Comparison of ENCODE assay signal across 30 cellular contexts in the genomic region with DNA sequence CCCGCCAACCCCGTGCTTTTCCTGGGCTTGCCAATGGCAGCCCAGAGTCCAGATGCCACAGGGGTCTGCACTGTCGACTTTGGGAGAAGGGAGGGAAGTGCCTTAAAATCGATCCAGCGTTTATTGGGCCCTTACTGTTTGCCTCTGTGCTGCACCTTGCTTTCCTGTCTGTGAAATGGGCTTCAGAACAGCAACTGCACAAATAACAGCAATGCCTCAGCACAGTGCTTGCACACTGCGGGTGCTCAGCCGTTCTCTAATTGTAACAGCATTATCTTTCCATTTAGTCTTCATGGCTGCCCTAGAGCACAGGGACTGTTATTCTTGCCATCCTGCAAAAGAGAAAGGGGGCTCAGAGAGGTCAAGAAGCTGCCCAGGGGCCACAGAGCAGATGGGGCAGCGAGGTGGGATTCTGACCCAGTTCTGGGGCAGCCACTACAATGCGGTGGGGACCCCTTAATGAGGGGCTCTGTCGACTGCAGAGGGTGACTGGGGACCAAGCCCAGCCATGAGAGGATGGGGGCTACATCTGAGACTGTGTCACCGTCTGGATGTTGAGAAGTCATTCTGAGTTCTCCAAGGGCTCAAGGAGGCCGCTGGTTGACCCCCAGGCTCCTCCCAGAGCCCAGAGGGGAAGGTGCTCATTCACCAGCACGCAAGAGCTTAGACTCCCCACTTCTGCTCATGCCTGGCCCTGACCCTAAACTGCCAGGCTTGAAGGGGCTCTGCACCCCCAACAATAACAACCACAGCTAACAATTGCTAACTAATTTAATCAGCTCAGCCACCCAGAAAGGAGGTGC. TPM values are rescaled to one million over a fixed set of nuclear protein-coding genes. Genes with fewer than 3 reads are reported as not detected.
DNase-seq lines count a peak whose midpoint lies in the region; ATAC-seq and TF ChIP-seq lines count a peak whose summit lies in the region.
"Had no signal": no experiment of that assay in that cellular context is flagged by ENCODE, and none has a peak within 500 bp of the region (broad histone marks: within the 10 kb centered on the region; RNA-seq: fewer than 3 reads in every experiment).

No MANE protein-coding gene starts in this region.

- TF ChIP-seq POLR2A in Peyer's patch (IDR thresholded peaks at IDR 0.05) (no peak), gastroesophageal sphincter (IDR thresholded peaks at IDR 0.05) (no peak), upper lobe of left lung (IDR thresholded peaks at IDR 0.05) (no peak)

- H3K27ac ChIP-seq in Peyer's patch, result peak overlapping the region; percentile 53 to 99 (median 75)
- peak overlapping the region; percentile 94 to 99 (median 98) for H3K27ac ChIP-seq in gastroesophageal sphincter
- peak overlapping the region; percentile 87 for H3K27ac ChIP-seq in muscle layer of duodenum (ENCODE audit: low read length)
- H3K27ac ChIP-seq in upper lobe of left lung, result peak overlapping the region; percentile 43 to 97 (median 86)
- H3K27ac ChIP-seq: BLaER1, foreskin keratinocyte, KMS-11, neutrophil, PC-9, suprapubic skin had no signal

- H3K4me3 ChIP-seq in Peyer's patch (peak overlapping the region in 1 of 4 donors; percentile 2), gastroesophageal sphincter (peak overlapping the region in 1 of 2 donors; percentile 62), muscle layer of duodenum (ENCODE audit: low read depth in 1 of 2, low read length in 2 of 2) (peak overlapping the region in 1 of 2 donors; percentile 39), upper lobe of left lung (peak overlapping the region in 1 of 4 donors; percentile 66)
- H3K4me3 ChIP-seq: BLaER1, PC-9, suprapubic skin had no signal

- ATAC-seq in gastroesophageal sphincter, result no peak
- ATAC-seq in upper lobe of left lung (ENCODE audit: low FRiP score in 2 of 2), result no peak
- ATAC-seq: activated CD8-positive, alpha-beta memory T cell treated with anti-CD3 and anti-CD28 coated beads, Interleukin-2, amount 10 ng/mL, durations not matched to agents 7 days and 5 days; activated naive CD8-positive, alpha-beta T cell treated with anti-CD3 and anti-CD28 coated beads, Interleukin-2, amount 50 U/mL, for 24 hours; activated T-cell treated with anti-CD3 and anti-CD28 coated beads, Interleukin-2, amount 50 U/mL, for 4 hours; esophagus mucosa; foreskin keratinocyte; Right ventricle myocardium inferior; SK-N-SH treated with all-trans-retinoic acid at 6 μM for 48 hours had no signal

- no peak for DNase-seq in Peyer's patch
- no peak for DNase-seq in upper lobe of left lung
- no peak for DNase-seq in stimulated activated naive CD4-positive, alpha-beta T cell treated with Interleukin-2 at 50 U/mL for 16 hours (lab: John Stamatoyannopoulos, UW)
- DNase-seq in head of caudate nucleus, result no peak
- DNase-seq in NCI-H226, result no peak
- DNase-seq: activated CD4-positive, alpha-beta T cell treated with anti-CD3 and anti-CD28 coated beads, Interleukin-2, amount 50 U/mL, for 4 hours; activated CD4-positive, CD25-positive, alpha-beta regulatory T cell; activated CD8-positive, alpha-beta memory T cell treated with anti-CD3 and anti-CD28 coated beads, Interleukin-2, amount 10 ng/mL, durations not matched to agents 7 days and 5 days; activated naive CD4-positive, alpha-beta T cell; activated naive CD8-positive, alpha-beta T cell treated with anti-CD3 and anti-CD28 coated beads, Interleukin-2, amount 50 U/mL, for 24 hours; activated T-cell treated with anti-CD3 and anti-CD28 coated beads, Interleukin-2, amount 50 U/mL, for 4 hours; DMS153; foreskin keratinocyte; MM.1S; NCI-H1930; NCI-H2171 treated with DMSO at 0.1 percent for 48 hours; NCI-H526; PC-9; stimulated activated CD4-positive, alpha-beta T cell treated with anti-CD3 and anti-CD28 coated beads, Interleukin-4, amount 100 ng/mL, for 4 hours had no signal

- H3K4me1 ChIP-seq in Peyer's patch (no peaks in the 10 kb centered on the region), gastroesophageal sphincter (peaks cover 0 to 93% (median 11%) of the 10 kb centered on the region in 3 donors), muscle layer of duodenum (ENCODE audit: control insufficient read depth in 1 of 2, insufficient read depth in 2 of 2, low read length in 2 of 2) (peaks cover 0 to 6% of the 10 kb centered on the region in 2 donors), upper lobe of left lung (peaks cover 0 to 33% (median 9%) of the 10 kb centered on the region in 4 donors)
- H3K4me1 ChIP-seq: BLaER1, foreskin keratinocyte had no signal

- intact Hi-C loops in head of caudate nucleus (cut with DNase I), result no loop called here

- H3K9me3 ChIP-seq in Peyer's patch (no peaks in the 10 kb centered on the region), gastroesophageal sphincter (no peaks in the 10 kb centered on the region), muscle layer of duodenum (ENCODE audit: control insufficient read depth in 1 of 2, low read length in 2 of 2) (no peaks in the 10 kb centered on the region), upper lobe of left lung (no peaks in the 10 kb centered on the region)
- H3K9me3 ChIP-seq: BLaER1, neutrophil, suprapubic skin had no signal

- H3K27me3 ChIP-seq in Peyer's patch (peaks cover 0 to 24% of the 10 kb centered on the region in 2 donors), gastroesophageal sphincter (peaks cover 72% of the 10 kb centered on the region), muscle layer of duodenum (ENCODE audit: low read depth, low read length) (peaks cover 47% of the 10 kb centered on the region), upper lobe of left lung (peaks cover 0 to 60% (median 31%) of the 10 kb centered on the region in 4 donors)

- TF ChIP-seq EP300 in gastroesophageal sphincter (IDR thresholded peaks at IDR 0.05), result no peak
- TF ChIP-seq EP300 in upper lobe of left lung (IDR thresholded peaks at IDR 0.05), result no peak

- WGBS in gastroesophageal sphincter (ENCODE audit: low coverage in 1 of 2), 2 donors, result 47% methylated on average over 3 of the region's 13 CpGs; no CpG with 5 or more reads in 1 of the 2 donors
- 19 to 22% methylated on average over 7 to 13 of the region's 13 CpGs for WGBS in upper lobe of left lung, 2 donors

- H3K36me3 ChIP-seq in Peyer's patch (no peaks in the 10 kb centered on the region), gastroesophageal sphincter (no peaks in the 10 kb centered on the region), muscle layer of duodenum (ENCODE audit: control insufficient read depth in 1 of 2, insufficient read depth in 2 of 2, low read length in 2 of 2) (no peaks in the 10 kb centered on the region), upper lobe of left lung (peaks cover 0 to 3% (median 0%) of the 10 kb centered on the region in 4 donors)
- H3K36me3 ChIP-seq: BLaER1, neutrophil, suprapubic skin had no signal

- TF ChIP-seq CTCF in Peyer's patch (IDR thresholded peaks at IDR 0.05) (no peak), gastroesophageal sphincter (IDR thresholded peaks at IDR 0.05) (no peak), upper lobe of left lung (IDR thresholded peaks at IDR 0.05) (no peak)

RNA-seq across cellular contexts. Expression of a gene that starts 9.4 kb away (rescaled TPM):
- 10 to 100 TPM in 2 of 4 donors, 1 to 10 TPM in 2; 4.4 to 36.3 (median 9.0) TPM for total RNA-seq in Peyer's patch
- 10 to 100 TPM; 39.7 to 81.1 (median 59.3) TPM for total RNA-seq in gastroesophageal sphincter
- total RNA-seq in upper lobe of left lung, result 10 to 100 TPM in 5 of 6 donors, 1 to 10 TPM in 1; 6.3 to 73.6 (median 24.5) TPM
- total RNA-seq: activated CD8-positive, alpha-beta memory T cell treated with anti-CD3 and anti-CD28 coated beads, Interleukin-2, amount 10 ng/mL, durations not matched to agents 7 days and 5 days; endodermal cell; foreskin keratinocyte; myocyte; PC-9 had no signal

RNA-seq across cellular contexts. Expression of a gene that starts 54.1 kb away (rescaled TPM):
- total RNA-seq in Peyer's patch (10 to 100 TPM; 18.2 to 35.4 (median 21.9) TPM), gastroesophageal sphincter (10 to 100 TPM; 12.5 to 26.6 (median 19.3) TPM), upper lobe of left lung (10 to 100 TPM; 13.8 to 39.8 (median 22.0) TPM)
